Comparison of ENCODE assay signal across 9 cellular contexts in the genomic region with DNA sequence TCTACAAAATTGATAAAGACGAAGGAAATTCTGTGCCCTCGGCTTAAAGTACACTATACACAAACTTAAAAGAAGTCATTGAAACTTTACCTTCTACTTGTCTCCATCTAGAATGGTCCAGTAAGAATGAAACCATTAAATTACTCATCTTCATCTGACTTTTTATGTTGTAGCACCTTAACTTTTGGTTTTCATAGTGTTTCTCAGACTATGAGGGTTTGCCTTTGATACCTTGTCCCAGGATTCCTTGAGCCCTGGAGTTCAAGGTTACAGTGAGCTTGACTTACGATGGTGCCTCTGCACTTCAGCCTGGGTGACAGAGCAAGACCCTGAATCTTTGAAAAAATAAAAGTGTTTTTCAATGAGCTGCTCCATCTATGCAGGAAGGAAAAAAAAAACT.
DNase-seq lines count a peak whose midpoint lies in the region; ATAC-seq lines count a peak whose summit lies in the region.
"Had no signal": no experiment of that assay in that cellular context is flagged by ENCODE, and none has a peak within 500 bp of the region (broad histone marks: within the 10 kb centered on the region; RNA-seq: fewer than 3 reads in every experiment).

No MANE protein-coding gene starts in this region.

- H3K27ac Mint-ChIP-seq in activated naive CD8-positive, alpha-beta T cell treated with anti-CD3 and anti-CD28 coated beads, Interleukin-2, amount 10 ng/mL, durations not matched to agents 7 days and 5 days: peak overlapping the region; percentile 85

- H3K9me3 Mint-ChIP-seq in activated naive CD8-positive, alpha-beta T cell treated with anti-CD3 and anti-CD28 coated beads, Interleukin-2, amount 10 ng/mL, durations not matched to agents 7 days and 5 days: peaks cover 3% of the 10 kb centered on the region

- no peak for DNase-seq in activated naive CD8-positive, alpha-beta T cell treated with anti-CD3 and anti-CD28 coated beads, Interleukin-2, amount 10 ng/mL, durations not matched to agents 7 days and 5 days
- no peak for DNase-seq in DMS153 (lab: John Stamatoyannopoulos, UW)
- DNase-seq in putamen (ENCODE audit: low spot score): no peak
- no peak for DNase-seq in activated CD8-positive, alpha-beta memory T cell treated with anti-CD3 and anti-CD28 coated beads, Interleukin-2, amount 50 U/mL, for 4 hours
- DNase-seq in NCI-H1436 (lab: John Stamatoyannopoulos, UW): no peak
- DNase-seq: DND-41 had no signal

- H3K27me3 Mint-ChIP-seq in activated naive CD8-positive, alpha-beta T cell treated with anti-CD3 and anti-CD28 coated beads, Interleukin-2, amount 10 ng/mL, durations not matched to agents 7 days and 5 days: no peaks in the 10 kb centered on the region

- H3K4me3 Mint-ChIP-seq in activated naive CD8-positive, alpha-beta T cell treated with anti-CD3 and anti-CD28 coated beads, Interleukin-2, amount 10 ng/mL, durations not matched to agents 7 days and 5 days: peak overlapping the region; percentile 36

- H3K36me3 Mint-ChIP-seq in activated naive CD8-positive, alpha-beta T cell treated with anti-CD3 and anti-CD28 coated beads, Interleukin-2, amount 10 ng/mL, durations not matched to agents 7 days and 5 days: peaks cover 73% of the 10 kb centered on the region

- H3K4me1 Mint-ChIP-seq in activated naive CD8-positive, alpha-beta T cell treated with anti-CD3 and anti-CD28 coated beads, Interleukin-2, amount 10 ng/mL, durations not matched to agents 7 days and 5 days: peaks cover 42% of the 10 kb centered on the region

- POLR2A ChIA-PET in activated naive CD8-positive, alpha-beta T cell treated with anti-CD3 and anti-CD28 coated beads, Interleukin-2, amount 10 ng/mL, durations not matched to agents 7 days and 5 days (lab: Charles Lee): interaction anchor here (0.9 to 3.6 kb wide), 3 partner anchors 9 to 132 kb away, joined by 3 to 16 read pairs (median 3); a partner anchor contains a TSS

- ATAC-seq in GM18511 (IDR thresholded peaks at IDR 0.05; ENCODE audit: unreplicated experiment): peak; percentile 83
- ATAC-seq in GM21360 (IDR thresholded peaks at IDR 0.05; ENCODE audit: unreplicated experiment): peak; percentile 82
- ATAC-seq in HG03103 (IDR thresholded peaks at IDR 0.05; ENCODE audit: low read depth, unreplicated experiment): peak; percentile 77
- ATAC-seq in activated naive CD8-positive, alpha-beta T cell treated with anti-CD3 and anti-CD28 coated beads, Interleukin-2, amount 10 ng/mL, durations not matched to agents 7 days and 5 days (ENCODE audit: low read depth): peak; percentile 62
